9 cellular contexts compared by ENCODE assay signal in genomic region chr9:78234810-78235209, GRCh38. TPM values are rescaled to one million over a fixed set of nuclear protein-coding genes. Genes with fewer than 3 reads are reported as not detected.
DNase-seq lines count a peak whose midpoint lies in the region; ATAC-seq, FAIRE-seq and TF ChIP-seq lines count a peak whose summit lies in the region.
"Had no signal": no experiment of that assay in that cellular context is flagged by ENCODE, and none has a peak within 500 bp of the region (broad histone marks: within the 10 kb centered on the region; RNA-seq: fewer than 3 reads in every experiment).

No MANE protein-coding gene starts in this region.

- ATAC-seq in GM18870 (IDR thresholded peaks at IDR 0.05; ENCODE audit: unreplicated experiment) (no peak), GM19328 (IDR thresholded peaks at IDR 0.05; ENCODE audit: unreplicated experiment) (no peak)

- peaks cover 0 to 18% (median 3%) of the 10 kb centered on the region in 4 donors for H3K4me1 ChIP-seq in tibial artery

- H3K36me3 ChIP-seq in tibial artery: no peaks in the 10 kb centered on the region

- TF ChIP-seq CTCF in tibial artery (IDR thresholded peaks at IDR 0.05): no peak

- H3K4me1 Mint-ChIP-seq in activated T-cell treated with anti-CD3 and anti-CD28 coated beads, Interleukin-2, amount 50 U/mL, for 24 hours (ENCODE audit: low read depth): peaks cover 33% of the 10 kb centered on the region
- peaks cover 23% of the 10 kb centered on the region for H3K4me1 Mint-ChIP-seq in activated naive CD8-positive, alpha-beta T cell treated with anti-CD3 and anti-CD28 coated beads for 36 hours
- H3K4me1 Mint-ChIP-seq in immature natural killer cell: peaks cover 33 to 43% of the 10 kb centered on the region in 2 donors

- no peak for FAIRE-seq in RCC 7860 (lab: Jason Lieb, UNC)
- FAIRE-seq: islet of Langerhans had no signal

- no peaks in the 10 kb centered on the region for H3K9me3 Mint-ChIP-seq in activated T-cell treated with anti-CD3 and anti-CD28 coated beads, Interleukin-2, amount 50 U/mL, for 24 hours
- no peaks in the 10 kb centered on the region for H3K9me3 Mint-ChIP-seq in activated naive CD8-positive, alpha-beta T cell treated with anti-CD3 and anti-CD28 coated beads for 36 hours
- H3K9me3 Mint-ChIP-seq in immature natural killer cell: no peaks in the 10 kb centered on the region

- peak overlapping the region in 1 of 2 donors; percentile 77 for H3K27ac ChIP-seq in tibial artery

- no peaks in the 10 kb centered on the region for H3K9me3 ChIP-seq in tibial artery

- no peaks in the 10 kb centered on the region for H3K27me3 ChIP-seq in tibial artery

- peak overlapping the region; percentile 94 for H3K27ac Mint-ChIP-seq in activated T-cell treated with anti-CD3 and anti-CD28 coated beads, Interleukin-2, amount 50 U/mL, for 24 hours
- H3K27ac Mint-ChIP-seq in activated naive CD8-positive, alpha-beta T cell treated with anti-CD3 and anti-CD28 coated beads for 36 hours: peak overlapping the region; percentile 91
- H3K27ac Mint-ChIP-seq in immature natural killer cell: peak overlapping the region; percentile 18 to 98 (median 96)

- H3K36me3 Mint-ChIP-seq in activated T-cell treated with anti-CD3 and anti-CD28 coated beads, Interleukin-2, amount 50 U/mL, for 24 hours (ENCODE audit: low read depth): peaks cover 29% of the 10 kb centered on the region
- H3K36me3 Mint-ChIP-seq in activated naive CD8-positive, alpha-beta T cell treated with anti-CD3 and anti-CD28 coated beads for 36 hours: peaks cover 17% of the 10 kb centered on the region
- H3K36me3 Mint-ChIP-seq in immature natural killer cell: no peaks in the 10 kb centered on the region

- H3K4me3 Mint-ChIP-seq in activated T-cell treated with anti-CD3 and anti-CD28 coated beads, Interleukin-2, amount 50 U/mL, for 24 hours: peak overlapping the region; percentile 93
- H3K4me3 Mint-ChIP-seq in activated naive CD8-positive, alpha-beta T cell treated with anti-CD3 and anti-CD28 coated beads for 36 hours: peak overlapping the region; percentile 94
- no peak overlapping the region for H3K4me3 Mint-ChIP-seq in immature natural killer cell

- intact Hi-C loops in tibial artery (cut with DNase I; ENCODE audit: low total_unique reads): no loop called here

- H3K4me3 ChIP-seq in tibial artery: peak overlapping the region; percentile 73 to 84

- no peak for DNase-seq in activated T-cell treated with anti-CD3 and anti-CD28 coated beads, Interleukin-2, amount 50 U/mL, for 24 hours
- DNase-seq in activated T-cell treated with anti-CD3 and anti-CD28 coated beads, Interleukin-2, amount 50 U/mL, for 1 hour: no peak
- no peak for DNase-seq in activated naive CD8-positive, alpha-beta T cell treated with anti-CD3 and anti-CD28 coated beads for 36 hours
- DNase-seq in immature natural killer cell: no peak
- DNase-seq in tibial artery: no peak
- DNase-seq in RCC 7860 (ENCODE audit: low spot score): no peak

- no peaks in the 10 kb centered on the region for H3K27me3 Mint-ChIP-seq in activated T-cell treated with anti-CD3 and anti-CD28 coated beads, Interleukin-2, amount 50 U/mL, for 24 hours
- H3K27me3 Mint-ChIP-seq in activated naive CD8-positive, alpha-beta T cell treated with anti-CD3 and anti-CD28 coated beads for 36 hours: no peaks in the 10 kb centered on the region
- peaks cover 0 to 18% (median 12%) of the 10 kb centered on the region in 3 donors for H3K27me3 Mint-ChIP-seq in immature natural killer cell (ENCODE audit: low read depth in 3 of 3)

RNA-seq across cellular contexts. Expression of gene CEP78, which starts 1.1 kb away (rescaled TPM):
- 10 to 100 TPM; 41.1 to 41.8 TPM for total RNA-seq in activated naive CD8-positive, alpha-beta T cell treated with anti-CD3 and anti-CD28 coated beads for 36 hours
- polyA plus RNA-seq in immature natural killer cell: 100 to 1,000 TPM in 1 of 3 donors, 10 to 100 TPM in 2; 57.3 to 138 (median 70.9) TPM

Comparison
In these comparisons a context has a peak if more than half of its experiments do, and no peak if none do; other contexts are left out.
1. H3K4me3 Mint-ChIP-seq: peak in activated T-cell treated with anti-CD3 and anti-CD28 coated beads, Interleukin-2, amount 50 U/mL, for 24 hours (single experiment) and activated naive CD8-positive, alpha-beta T cell treated with anti-CD3 and anti-CD28 coated beads for 36 hours (single experiment); none in immature natural killer cell (0 of 5).
2. Peak in every context shown above with its lines, with median percentiles within 50 percentile points of each other: H3K27ac Mint-ChIP-seq.